In genomic region chr2:69643602-69644505, GRCh38 we compare ENCODE assay signal across 1 cellular context.
A peak's percentile ranks its signal among the peaks of the same experiment; 100 is the strongest.
TF ChIP-seq lines count a peak whose summit lies in the region.

TSS of gene AAK1 (minus strand) at chr2:69643739. CDS start at chr2:69643040, 699 bp downstream.

TF ChIP-seq in HepG2, 621 proteins besides CTCF, POLR2A, EP300 and RAD21 (continued from another document):
- peak; percentile 17; the same call in 1 of the 2 replicates for TF ChIP-seq ZNF83 (CRISPR knock-in tag; IDR thresholded peaks at IDR 0.05; ENCODE audit: borderline replicate concordance)
